ENCODE assay signal across 10 cellular contexts in the genomic region with DNA sequence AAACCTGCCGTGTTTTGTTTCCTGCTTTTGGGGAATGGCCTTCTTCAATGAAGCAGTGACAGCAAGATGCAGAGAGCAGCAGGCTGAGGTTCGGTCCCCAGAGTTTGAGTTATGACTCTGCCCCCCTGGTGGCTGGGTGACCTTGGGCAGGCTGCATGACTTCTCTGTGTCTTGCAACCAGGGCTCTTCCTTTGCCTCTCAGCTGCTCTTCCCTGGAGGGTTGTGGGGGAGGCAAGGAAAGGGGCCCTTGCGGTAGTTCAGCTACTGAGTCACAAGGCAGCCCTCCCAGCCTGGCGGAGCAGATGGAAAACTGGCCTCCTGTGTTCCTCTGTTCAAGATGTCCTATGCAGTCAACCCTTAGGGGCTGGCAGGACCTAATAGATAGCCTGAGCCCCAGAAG. TPM values are rescaled to one million over a fixed set of nuclear protein-coding genes. Genes with fewer than 3 reads are reported as not detected.
DNase-seq lines count a peak whose midpoint lies in the region; ATAC-seq and TF ChIP-seq lines count a peak whose summit lies in the region.
"Had no signal": no experiment of that assay in that cellular context is flagged by ENCODE, and none has a peak within 500 bp of the region (broad histone marks: within the 10 kb centered on the region; RNA-seq: fewer than 3 reads in every experiment).

No MANE protein-coding gene starts in this region.

- DNase-seq in GM10248 (ENCODE audit: extremely low spot score) = peak; percentile 61
- DNase-seq in KBM-7 = peak; percentile 43
- DNase-seq in activated CD8-positive, alpha-beta T cell treated with anti-CD3 and anti-CD28 coated beads, Interleukin-2, amount 10 ng/mL, durations not matched to agents 7 days and 5 days = peak; percentile 55
- peak; percentile 9 for DNase-seq in fibroblast of peridontal ligament (ENCODE audit: extremely low read depth)
- DNase-seq in stimulated activated CD4-positive, alpha-beta T cell treated with anti-CD3 and anti-CD28 coated beads, Interleukin-1b, Interleukin-23, amount 100 ng/mL, for 48 hours = peak; percentile 35
- no peak for DNase-seq in NCI-H2227 treated with DMSO at 0.1 percent for 48 hours (lab: John Stamatoyannopoulos, UW)

- H3K9me3 Mint-ChIP-seq in activated CD8-positive, alpha-beta T cell treated with anti-CD3 and anti-CD28 coated beads, Interleukin-2, amount 10 ng/mL, durations not matched to agents 7 days and 5 days (ENCODE audit: insufficient read depth) = no peaks in the 10 kb centered on the region

- in situ Hi-C loops in KBM-7 (cut with MboI; ENCODE audit: low pct_unique_long_range_greater_than_20kb, low sequenced_read_pairs) = no loop called here

- no peak overlapping the region for H3K4me3 Mint-ChIP-seq in activated CD8-positive, alpha-beta T cell treated with anti-CD3 and anti-CD28 coated beads, Interleukin-2, amount 10 ng/mL, durations not matched to agents 7 days and 5 days
- H3K4me3 Mint-ChIP-seq: T-helper 17 cell had no signal

- no peaks in the 10 kb centered on the region for H3K36me3 Mint-ChIP-seq in activated CD8-positive, alpha-beta T cell treated with anti-CD3 and anti-CD28 coated beads, Interleukin-2, amount 10 ng/mL, durations not matched to agents 7 days and 5 days (ENCODE audit: low read depth)

- H3K4me1 Mint-ChIP-seq in activated CD8-positive, alpha-beta T cell treated with anti-CD3 and anti-CD28 coated beads, Interleukin-2, amount 10 ng/mL, durations not matched to agents 7 days and 5 days (ENCODE audit: low read depth) = no peaks in the 10 kb centered on the region
- H3K4me1 Mint-ChIP-seq: T-helper 17 cell had no signal

- H3K27ac Mint-ChIP-seq in activated CD8-positive, alpha-beta T cell treated with anti-CD3 and anti-CD28 coated beads, Interleukin-2, amount 10 ng/mL, durations not matched to agents 7 days and 5 days = no peak overlapping the region
- H3K27ac Mint-ChIP-seq: T-helper 17 cell had no signal

- CTCF ChIA-PET in GM10248 (lab: Yijun Ruan, JAX) = interaction anchor here (2.0 kb wide), 1 partner anchor 53 kb away, joined by 5 read pairs; no protein-coding TSS in a partner anchor
- CTCF ChIA-PET in activated CD8-positive, alpha-beta T cell treated with anti-CD3 and anti-CD28 coated beads, Interleukin-2, amount 10 ng/mL, durations not matched to agents 7 days and 5 days (lab: Charles Lee) = no interaction called here

- TF ChIP-seq CTCF in GM10248 (IDR thresholded peaks at IDR 0.05; ENCODE audit: control extremely low read depth, extremely low read depth, low read depth, missing control alignments) = peak; percentile 52

- ATAC-seq in activated CD8-positive, alpha-beta T cell treated with anti-CD3 and anti-CD28 coated beads, Interleukin-2, amount 10 ng/mL, durations not matched to agents 7 days and 5 days = peak; percentile 67
- no peak for ATAC-seq in GM18873 (IDR thresholded peaks at IDR 0.05; ENCODE audit: low FRiP score, unreplicated experiment)
- ATAC-seq in HG03439 (IDR thresholded peaks at IDR 0.05; ENCODE audit: unreplicated experiment) = no peak
- ATAC-seq: T-helper 17 cell had no signal

- peaks cover 10% of the 10 kb centered on the region for H3K27me3 Mint-ChIP-seq in activated CD8-positive, alpha-beta T cell treated with anti-CD3 and anti-CD28 coated beads, Interleukin-2, amount 10 ng/mL, durations not matched to agents 7 days and 5 days (ENCODE audit: low read depth)

- POLR2A ChIA-PET in GM10248 (lab: Yijun Ruan, JAX) = no interaction called here
- POLR2A ChIA-PET in activated CD8-positive, alpha-beta T cell treated with anti-CD3 and anti-CD28 coated beads, Interleukin-2, amount 10 ng/mL, durations not matched to agents 7 days and 5 days (lab: Charles Lee) = no interaction called here

RNA-seq across cellular contexts. Expression of gene CTXND1, which starts 17.1 kb away (rescaled TPM):
- not detected for total RNA-seq in activated CD8-positive, alpha-beta T cell treated with anti-CD3 and anti-CD28 coated beads, Interleukin-2, amount 10 ng/mL, durations not matched to agents 7 days and 5 days
- total RNA-seq: pulmonary artery endothelial cell, T-helper 17 cell had no signal
